ENCODE assay signal across 19 cellular contexts in genomic region chr1:7527733-7528045, GRCh38.
"Had no signal": no experiment of that assay in that cellular context is flagged by ENCODE, and none has a peak within 500 bp of the region (broad histone marks: within the 10 kb centered on the region; RNA-seq: fewer than 3 reads in every experiment).

No MANE protein-coding gene starts in this region.

- H3K4me3 Mint-ChIP-seq: naive thymus-derived CD8-positive, alpha-beta T cell; type B pancreatic cell had no signal

- H3K4me1 ChIP-seq: gastrocnemius medialis, heart right ventricle, pancreas, psoas muscle, suprapubic skin, thyroid gland had no signal

- H3K36me3 Mint-ChIP-seq: naive thymus-derived CD8-positive, alpha-beta T cell; type B pancreatic cell had no signal

- H3K9me3 Mint-ChIP-seq: naive thymus-derived CD8-positive, alpha-beta T cell; type B pancreatic cell had no signal

- H3K27ac Mint-ChIP-seq: type B pancreatic cell had no signal

- H3K27me3 ChIP-seq: dorsolateral prefrontal cortex, heart right ventricle, pancreas, thyroid gland had no signal

- ATAC-seq: esophagus mucosa; gastrocnemius medialis; heart right ventricle; left lobe of liver; mucosa of descending colon; naive thymus-derived CD8-positive, alpha-beta T cell; pancreas; psoas muscle; sciatic nerve had no signal

- H3K36me3 ChIP-seq: gastrocnemius medialis, heart right ventricle, pancreas, suprapubic skin, thyroid gland had no signal

- H3K4me3 ChIP-seq: dorsolateral prefrontal cortex, gastrocnemius medialis, heart right ventricle, mucosa of descending colon, pancreas, psoas muscle, suprapubic skin, thyroid gland had no signal

- DNase-seq: cortex of kidney; effector CD8-positive, alpha-beta T cell; gastrocnemius medialis; heart right ventricle; hypothalamus; naive thymus-derived CD8-positive, alpha-beta T cell; nucleus accumbens; pancreas; stimulated activated CD4-positive, alpha-beta T cell treated with anti-CD3 and anti-CD28 coated beads, Interleukin-12 subunit alpha, Interleukin-12 subunit beta, amount 100 ng/mL, for 4 hours; stimulated activated naive CD4-positive, alpha-beta T cell treated with Interleukin-2 at 50 U/mL for 16 hours; thyroid gland had no signal

- H3K9me3 ChIP-seq: gastrocnemius medialis, heart right ventricle, mucosa of descending colon, pancreas, psoas muscle, suprapubic skin, thyroid gland had no signal

- H3K27ac ChIP-seq: dorsolateral prefrontal cortex, gastrocnemius medialis, heart right ventricle, pancreas, psoas muscle, suprapubic skin, thyroid gland had no signal
